ENCODE assay signal across 1 cellular context in the genomic region with DNA sequence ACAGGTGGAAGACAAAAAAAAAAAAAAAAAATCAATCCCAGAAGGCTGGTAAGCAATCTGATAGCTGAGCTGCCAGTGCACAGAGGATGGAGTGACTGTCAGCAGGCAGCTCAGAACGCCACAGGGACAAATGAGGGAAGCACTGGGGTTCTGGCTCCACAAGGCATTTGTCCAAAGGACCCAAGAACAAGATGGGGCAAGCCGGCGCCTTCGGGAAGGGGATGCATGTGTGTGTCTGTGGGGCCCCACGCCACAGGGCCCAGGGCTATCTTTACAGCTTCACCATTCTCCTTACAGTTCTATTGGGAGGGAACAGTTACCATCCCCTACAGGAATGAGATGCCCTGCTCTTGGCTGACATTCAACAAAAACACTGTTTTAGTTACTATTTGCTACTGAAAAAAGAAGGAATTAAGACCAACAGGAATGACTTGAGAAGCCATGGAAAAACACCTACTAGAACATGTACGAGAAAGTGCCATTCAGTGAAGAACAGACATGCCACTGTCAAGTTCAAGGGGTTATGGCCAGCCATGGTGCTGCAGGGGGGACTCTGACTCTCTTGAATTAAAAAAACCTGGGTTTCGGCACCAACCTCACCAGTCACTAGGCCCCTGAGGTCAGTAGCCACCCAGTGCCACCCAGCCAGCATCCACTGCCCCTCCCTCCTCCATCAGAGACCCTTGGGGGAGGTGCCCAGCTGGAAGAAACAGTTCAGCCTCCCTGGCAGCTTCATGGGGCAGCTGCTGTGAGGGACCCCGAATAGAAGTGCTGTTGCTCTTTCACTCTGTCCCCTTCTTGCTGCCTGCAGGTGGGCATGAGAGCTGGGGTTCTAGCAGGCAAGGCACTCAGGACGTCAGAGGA.
TF ChIP-seq lines count a peak whose summit lies in the region.

No MANE protein-coding gene starts in this region.

TF ChIP-seq in IMR-90, 13 proteins besides CTCF, POLR2A, EP300 and RAD21 (continued from another document):
- no peak for TF ChIP-seq MAZ (IDR thresholded peaks at IDR 0.05; ENCODE audit: borderline replicate concordance, low read depth, low read length)
- no peak for TF ChIP-seq ELK1 (IDR thresholded peaks at IDR 0.05; ENCODE audit: borderline replicate concordance, low read depth, low read length)
- no peak for TF ChIP-seq RFX5 (IDR thresholded peaks at IDR 0.05; ENCODE audit: low read depth, low read length)
- TF ChIP-seq NFE2L2 (IDR thresholded peaks at IDR 0.05; ENCODE audit: low read depth, low read length) = no peak
- no peak for TF ChIP-seq BHLHE40 (IDR thresholded peaks at IDR 0.05; ENCODE audit: low read depth, low read length)
- no peak for TF ChIP-seq SMC3 (IDR thresholded peaks at IDR 0.05; ENCODE audit: low read depth, low read length)
- no peak for TF ChIP-seq USF2 (IDR thresholded peaks at IDR 0.05; ENCODE audit: low read depth, low read length)
- TF ChIP-seq CEBPB (IDR thresholded peaks at IDR 0.05; ENCODE audit: low read depth, low read length) = no peak
- TF ChIP-seq MAFK (IDR thresholded peaks at IDR 0.05; ENCODE audit: low read depth, low read length) = no peak
- no peak for TF ChIP-seq RCOR1 (IDR thresholded peaks at IDR 0.05; ENCODE audit: insufficient replicate concordance, low read length)
- TF ChIP-seq MXI1 (IDR thresholded peaks at IDR 0.05; ENCODE audit: borderline replicate concordance, low read depth, low read length) = no peak
